Comparison of ENCODE assay signal across 17 cellular contexts in genomic region chr18:10070581-10071000, GRCh38.
DNase-seq lines count a peak whose midpoint lies in the region; ATAC-seq and TF ChIP-seq lines count a peak whose summit lies in the region.
"Had no signal": no experiment of that assay in that cellular context is flagged by ENCODE, and none has a peak within 500 bp of the region (broad histone marks: within the 10 kb centered on the region; RNA-seq: fewer than 3 reads in every experiment).

No MANE protein-coding gene starts in this region.

- no peaks in the 10 kb centered on the region for H3K9me3 ChIP-seq in A673 (ENCODE audit: low read depth, low read length, poor library complexity, severe bottlenecking)
- no peaks in the 10 kb centered on the region for H3K9me3 ChIP-seq in IMR-90 (ENCODE audit: control insufficient read depth, insufficient read depth, low read length)
- H3K9me3 ChIP-seq in uterus = no peaks in the 10 kb centered on the region
- H3K9me3 ChIP-seq: Caco-2 had no signal

- H3K36me3 ChIP-seq in A673 (ENCODE audit: insufficient read depth, low read length, poor library complexity, severe bottlenecking) (no peaks in the 10 kb centered on the region), IMR-90 (ENCODE audit: control insufficient read depth, insufficient read depth, low read length) (no peaks in the 10 kb centered on the region), uterus (no peaks in the 10 kb centered on the region)

- no peak for TF ChIP-seq CTCF in A673 (conservative IDR thresholded peaks at IDR 0.05; ENCODE audit: low read depth, low read length)
- TF ChIP-seq CTCF in IMR-90 (conservative IDR thresholded peaks at IDR 0.05; ENCODE audit: low read depth, low read length) = no peak
- TF ChIP-seq CTCF in foreskin fibroblast (IDR thresholded peaks at IDR 0.05; ENCODE audit: low read depth, low read length) = no peak
- TF ChIP-seq CTCF in uterus (IDR thresholded peaks at IDR 0.05) = no peak
- TF ChIP-seq CTCF in osteocyte (IDR thresholded peaks at IDR 0.05) = no peak

- peak overlapping the region; percentile 25; the same call in 1 of the 2 replicates for H2BK120ac ChIP-seq in IMR-90 (ENCODE audit: low read depth, low read length)

- no peak overlapping the region for H3K4me2 ChIP-seq in IMR-90 (ENCODE audit: low read depth, low read length)

- H3K27ac ChIP-seq in A673 (ENCODE audit: low read depth, low read length, poor library complexity, severe bottlenecking) (no peak overlapping the region), IMR-90 (ENCODE audit: insufficient read depth, low read length) (peak overlapping the region; percentile 42; the same call in 1 of the 2 replicates), uterus (no peak overlapping the region)
- H3K27ac ChIP-seq: HL-60, RWPE1 had no signal

- WGBS in IMR-90 (ENCODE audit: extremely low coverage in 2 of 2, insufficient read length in 1 of 2), 2 experiments = 40% methylated on average over 1 of the region's 2 CpGs; no CpG with 5 or more reads in 1 of the 2 experiments

- intact Hi-C loops in A673 (cut with micrococcal nuclease; ENCODE audit: unreplicated experiment) = no loop called here
- intact Hi-C loops in IMR-90 (cut with micrococcal nuclease) = loop anchor here (1.0 to 10.0 kb wide), 3 partner anchors 29 to 304 kb away; no protein-coding TSS in a partner anchor
- intact Hi-C loops in uterus (cut with DNase I; ENCODE audit: low total_unique reads) = no loop called here

- POLR2A ChIA-PET in A673 (lab: Charles Lee; ENCODE audit: low non-redundant PET) (no interaction called here), IMR-90 (lab: Charles Lee; ENCODE audit: unreplicated experiment) (no interaction called here)

- TF ChIP-seq RAD21 in IMR-90 (IDR thresholded peaks at IDR 0.05; ENCODE audit: low read length) = no peak

- no peak overlapping the region for H2AK5ac ChIP-seq in IMR-90 (ENCODE audit: low read depth, low read length)

- no peak overlapping the region for H2BK5ac ChIP-seq in IMR-90 (ENCODE audit: low read depth, low read length, poor library complexity, severe bottlenecking)

- H3K9me1 ChIP-seq in IMR-90 (ENCODE audit: insufficient read depth, low read length) = peaks cover 3% of the 10 kb centered on the region; the same call in 1 of the 2 replicates

- peaks cover 5% of the 10 kb centered on the region for H3K27me3 Mint-ChIP-seq in osteocyte (ENCODE audit: unreplicated experiment)

- TF ChIP-seq POLR2A in IMR-90 (IDR thresholded peaks at IDR 0.05; ENCODE audit: low read depth, low read length) = no peak
- no peak for TF ChIP-seq POLR2A in uterus (IDR thresholded peaks at IDR 0.05)

- DNase-seq in A673 (ENCODE audit: low spot score) (peak; percentile 59), IMR-90 (peak; percentile 43), astrocyte of the hippocampus (ENCODE audit: low read depth, low spot score) (peak; percentile 81), foreskin fibroblast (peak; percentile 56 to 62), A172 (ENCODE audit: low spot score) (no peak), uterus (no peak), osteocyte (ENCODE audit: extremely low spot score, unreplicated experiment) (no peak)
- DNase-seq: 8988T, Caco-2, DMS79, NCI-H1436 treated with DMSO at 0.1 percent for 48 hours, NCI-H2081 had no signal

- BruUV-seq in A673 (replicated peaks; lab: Mats Ljungman, UMichigan) = no TSS peak
- BruUV-seq in IMR-90 (replicated peaks; lab: Mats Ljungman, UMichigan) = no TSS peak

- H2BK15ac ChIP-seq in IMR-90 (ENCODE audit: low read depth, low read length) = no peak overlapping the region

- H3K18ac ChIP-seq in IMR-90 (ENCODE audit: low read depth, low read length) = no peak overlapping the region; the same call in 1 of the 2 replicates

- H3K9me3 Mint-ChIP-seq in osteocyte (ENCODE audit: unreplicated experiment) = no peaks in the 10 kb centered on the region

- H2BK20ac ChIP-seq in IMR-90 (ENCODE audit: low read depth, low read length) = peak overlapping the region; percentile 17; the same call in 1 of the 2 replicates

- peak; percentile 84 for ATAC-seq in IMR-90 (ENCODE audit: low read depth)
- ATAC-seq in HG02571 (IDR thresholded peaks at IDR 0.05; ENCODE audit: unreplicated experiment) = no peak
- ATAC-seq: K562 had no signal

- H3K4me3 Mint-ChIP-seq in osteocyte (ENCODE audit: unreplicated experiment) = no peak overlapping the region
- H3K4me3 Mint-ChIP-seq: CD14-positive monocyte had no signal

- no peak overlapping the region for H4K5ac ChIP-seq in IMR-90 (ENCODE audit: low read depth, low read length)

- H3K14ac ChIP-seq in IMR-90 (replicated peaks; ENCODE audit: low read depth, low read length) = no peak overlapping the region

- H3K36me3 Mint-ChIP-seq in osteocyte (ENCODE audit: unreplicated experiment) = no peaks in the 10 kb centered on the region
- H3K36me3 Mint-ChIP-seq: CD14-positive monocyte had no signal

- peaks cover 12% of the 10 kb centered on the region for H3K4me1 Mint-ChIP-seq in osteocyte (ENCODE audit: unreplicated experiment)

- H3K27me3 ChIP-seq in A673 (replicated peaks; ENCODE audit: insufficient read depth, low read depth, low read length, poor library complexity) (no peaks in the 10 kb centered on the region), IMR-90 (ENCODE audit: control insufficient read depth, insufficient read depth, low read length) (no peaks in the 10 kb centered on the region; the same call in none of the 2 replicates), uterus (no peaks in the 10 kb centered on the region)

- in situ Hi-C loops in IMR-90 (cut with MboI; ENCODE audit: low sequenced_read_pairs) = no loop called here

- H3K79me1 ChIP-seq in IMR-90 (ENCODE audit: low read depth in 1 of 2, low read length in 2 of 2) = no peaks in the 10 kb centered on the region

- H3K27ac Mint-ChIP-seq in osteocyte (ENCODE audit: unreplicated experiment) = no peak overlapping the region

- H3K4me1 ChIP-seq in A673 (ENCODE audit: insufficient read depth, low read length, poor library complexity, severe bottlenecking) (peaks cover 21% of the 10 kb centered on the region), IMR-90 (ENCODE audit: control insufficient read depth, insufficient read depth, low read length) (peaks cover 17% of the 10 kb centered on the region; the same call in 1 of the 2 replicates), uterus (no peaks in the 10 kb centered on the region)
- H3K4me1 ChIP-seq: Caco-2 had no signal

- no peak overlapping the region for H2AK9ac ChIP-seq in IMR-90 (replicated peaks; ENCODE audit: low read depth, low read length, poor library complexity)

- H3K4me3 ChIP-seq in A673 (ENCODE audit: low read depth, low read length, poor library complexity, severe bottlenecking) (no peak overlapping the region), IMR-90 (ENCODE audit: insufficient read depth, low read depth, low read length) (no peak overlapping the region), foreskin fibroblast (ENCODE audit: low read depth in 1 of 2, low read length in 2 of 2) (no peak overlapping the region), uterus (no peak overlapping the region)
- H3K4me3 ChIP-seq: K562 had no signal

- H4K8ac ChIP-seq in IMR-90 (ENCODE audit: low read depth in 2 of 2, low read length in 2 of 2) = 0 out of 4 replicates have a peak overlapping the region, but pooled peaks of 1 of the 2 experiments have one; percentile 2

- H3K4ac ChIP-seq in IMR-90 (ENCODE audit: low read depth, low read length) = no peak overlapping the region; the same call in 1 of the 2 replicates

- H3K23ac ChIP-seq in IMR-90 (ENCODE audit: low read depth, low read length) = no peak overlapping the region

- no peak overlapping the region for H2AFZ ChIP-seq in IMR-90 (replicated peaks; ENCODE audit: low read length, poor library complexity)

- no peak overlapping the region for H4K91ac ChIP-seq in IMR-90 (ENCODE audit: insufficient read depth, low read depth, low read length)

- H3K9ac ChIP-seq in IMR-90 (ENCODE audit: low read depth, low read length) = no peak overlapping the region

- dilution Hi-C loops in IMR-90 (cut with HindIII; ENCODE audit: low sequenced_read_pairs, unreplicated experiment) = no loop called here

- no peak overlapping the region for H3K56ac ChIP-seq in IMR-90 (ENCODE audit: extremely low read depth, insufficient read depth, low read length)

- CTCF ChIA-PET in A673 (lab: Charles Lee) = no interaction called here
- CTCF ChIA-PET in IMR-90 (lab: Yijun Ruan, JAX) = interaction anchor here (1.3 kb wide), 1 partner anchor 13 kb away, joined by 4 read pairs; no protein-coding TSS in a partner anchor

- H4K20me1 ChIP-seq in IMR-90 (ENCODE audit: insufficient read depth, low read length) = no peaks in the 10 kb centered on the region

TF ChIP-seq in IMR-90, 13 proteins besides CTCF, POLR2A, EP300 and RAD21 (continues in another document):
- TF ChIP-seq CHD1 (IDR thresholded peaks at IDR 0.05; ENCODE audit: low read depth, low read length) (no peak), MXI1 (IDR thresholded peaks at IDR 0.05; ENCODE audit: borderline replicate concordance, low read depth, low read length) (no peak), ELK1 (IDR thresholded peaks at IDR 0.05; ENCODE audit: borderline replicate concordance, low read depth, low read length) (no peak), RFX5 (IDR thresholded peaks at IDR 0.05; ENCODE audit: low read depth, low read length) (no peak), SMC3 (IDR thresholded peaks at IDR 0.05; ENCODE audit: low read depth, low read length) (no peak), CEBPB (IDR thresholded peaks at IDR 0.05; ENCODE audit: low read depth, low read length) (no peak), FOS (IDR thresholded peaks at IDR 0.05; ENCODE audit: low read depth, low read length) (no peak), RCOR1 (IDR thresholded peaks at IDR 0.05; ENCODE audit: insufficient replicate concordance, low read length) (no peak), MAFK (IDR thresholded peaks at IDR 0.05; ENCODE audit: low read depth, low read length) (no peak), BHLHE40 (IDR thresholded peaks at IDR 0.05; ENCODE audit: low read depth, low read length) (no peak), MAZ (IDR thresholded peaks at IDR 0.05; ENCODE audit: borderline replicate concordance, low read depth, low read length) (no peak), NFE2L2 (IDR thresholded peaks at IDR 0.05; ENCODE audit: low read depth, low read length) (no peak)

Comparison
In these comparisons a context has a peak if more than half of its experiments do, and no peak if none do; other contexts are left out.
1. DNase-seq: peak in A673 (single experiment), IMR-90 (single experiment), astrocyte of the hippocampus (single experiment) and foreskin fibroblast (2 of 2); none in A172 (single experiment), uterus (0 of 2) and osteocyte (single experiment).